16 cellular contexts compared by ENCODE assay signal in genomic region chr20:53840462-53841000, GRCh38.
DNase-seq lines count a peak whose midpoint lies in the region; ATAC-seq and TF ChIP-seq lines count a peak whose summit lies in the region.
"Had no signal": no experiment of that assay in that cellular context is flagged by ENCODE, and none has a peak within 500 bp of the region (broad histone marks: within the 10 kb centered on the region; RNA-seq: fewer than 3 reads in every experiment).

No MANE protein-coding gene starts in this region.

- CTCF ChIA-PET in mammary epithelial cell (lab: Charles Lee; ENCODE audit: low non-redundant PET): no interaction called here

- H3K4me2 ChIP-seq in mammary epithelial cell (ENCODE audit: insufficient read depth, low read depth, low read length): no peak overlapping the region

- BruUV-seq in mammary epithelial cell (replicated peaks; lab: Mats Ljungman, UMichigan): no TSS peak

- H3K4me1 ChIP-seq in mammary epithelial cell (ENCODE audit: insufficient read depth, low read length) (peaks cover 8% of the 10 kb centered on the region), breast epithelium (no peaks in the 10 kb centered on the region)
- H3K4me1 ChIP-seq: uterus had no signal

- H3K4me3 ChIP-seq in mammary epithelial cell (replicated peaks in 1 of 3; ENCODE audit: insufficient read depth in 1 of 3, low read depth in 2 of 3, low read length in 3 of 3) (no peak overlapping the region), breast epithelium (no peak overlapping the region)
- H3K4me3 ChIP-seq: uterus had no signal

- peaks cover 72% of the 10 kb centered on the region for H3K4me1 Mint-ChIP-seq in activated naive CD8-positive, alpha-beta T cell treated with anti-CD3 and anti-CD28 coated beads for 36 hours
- H3K4me1 Mint-ChIP-seq in stimulated activated naive CD8-positive, alpha-beta T cell treated with anti-CD3 and anti-CD28 coated beads, Interleukin-15, amount 100 ng/mL, for 72 hours: peaks cover 87% of the 10 kb centered on the region

- H2AFZ ChIP-seq in mammary epithelial cell (ENCODE audit: low read depth, low read length): peak overlapping the region; percentile 11

- in situ Hi-C loops in mammary epithelial cell (cut with MboI; ENCODE audit: low sequenced_read_pairs in 2 of 2): no loop called here

- no peaks in the 10 kb centered on the region for H4K20me1 ChIP-seq in mammary epithelial cell (ENCODE audit: insufficient read depth, low read length)

- H3K27ac ChIP-seq in mammary epithelial cell (ENCODE audit: insufficient read depth, low read depth, low read length) (no peak overlapping the region), breast epithelium (no peak overlapping the region)
- H3K27ac ChIP-seq: uterus had no signal

- ATAC-seq in stimulated activated naive CD8-positive, alpha-beta T cell treated with anti-CD3 and anti-CD28 coated beads, Interleukin-15, amount 100 ng/mL, for 72 hours: peak; percentile 29
- ATAC-seq in HG02798 (IDR thresholded peaks at IDR 0.05; ENCODE audit: poor library complexity, unreplicated experiment): no peak

- H3K27me3 Mint-ChIP-seq in activated naive CD8-positive, alpha-beta T cell treated with anti-CD3 and anti-CD28 coated beads for 36 hours: no peaks in the 10 kb centered on the region
- no peaks in the 10 kb centered on the region for H3K27me3 Mint-ChIP-seq in stimulated activated naive CD8-positive, alpha-beta T cell treated with anti-CD3 and anti-CD28 coated beads, Interleukin-15, amount 100 ng/mL, for 72 hours

- no peak overlapping the region for H3K9ac ChIP-seq in mammary epithelial cell (ENCODE audit: insufficient read depth, low read length)

- peak overlapping the region; percentile 90 for H3K27ac Mint-ChIP-seq in activated naive CD8-positive, alpha-beta T cell treated with anti-CD3 and anti-CD28 coated beads for 36 hours
- peak overlapping the region; percentile 57 to 63 for H3K27ac Mint-ChIP-seq in stimulated activated naive CD8-positive, alpha-beta T cell treated with anti-CD3 and anti-CD28 coated beads, Interleukin-15, amount 100 ng/mL, for 72 hours

- DNase-seq in mammary epithelial cell (no peak), breast epithelium (ENCODE audit: low spot score in 2 of 2) (no peak), NCI-H82 treated with DMSO at 0.1 percent for 48 hours (lab: John Stamatoyannopoulos, UW; ENCODE audit: unreplicated experiment) (peak; percentile 16), NCI-H146 (lab: John Stamatoyannopoulos, UW) (no peak), erythroblast (lab: John Stamatoyannopoulos, UW) (no peak)
- no peak for DNase-seq in activated naive CD8-positive, alpha-beta T cell treated with anti-CD3 and anti-CD28 coated beads for 36 hours
- no peak for DNase-seq in stimulated activated naive CD8-positive, alpha-beta T cell treated with anti-CD3 and anti-CD28 coated beads, Interleukin-15, amount 100 ng/mL, for 72 hours
- DNase-seq: activated CD8-positive, alpha-beta memory T cell treated with anti-CD3 and anti-CD28 coated beads, Interleukin-2, amount 50 U/mL, for 48 hours; anterior cingulate cortex; glutamatergic neuron; H7; kidney; NCI-H345; stimulated activated naive CD4-positive, alpha-beta T cell treated with Interleukin-2 at 50 U/mL for 16 hours; uterus had no signal

- peaks cover 7% of the 10 kb centered on the region for H3K9me3 Mint-ChIP-seq in activated naive CD8-positive, alpha-beta T cell treated with anti-CD3 and anti-CD28 coated beads for 36 hours
- peaks cover 0 to 8% of the 10 kb centered on the region in 2 donors for H3K9me3 Mint-ChIP-seq in stimulated activated naive CD8-positive, alpha-beta T cell treated with anti-CD3 and anti-CD28 coated beads, Interleukin-15, amount 100 ng/mL, for 72 hours

- H3K9me3 ChIP-seq in mammary epithelial cell (replicated peaks; ENCODE audit: insufficient read depth, low read length): no peaks in the 10 kb centered on the region
- no peaks in the 10 kb centered on the region for H3K9me3 ChIP-seq in breast epithelium
- H3K9me3 ChIP-seq: uterus had no signal

- H3K4me3 Mint-ChIP-seq in activated naive CD8-positive, alpha-beta T cell treated with anti-CD3 and anti-CD28 coated beads for 36 hours: no peak overlapping the region
- peak overlapping the region; percentile 37 to 70 for H3K4me3 Mint-ChIP-seq in stimulated activated naive CD8-positive, alpha-beta T cell treated with anti-CD3 and anti-CD28 coated beads, Interleukin-15, amount 100 ng/mL, for 72 hours

- H3K36me3 ChIP-seq in mammary epithelial cell (ENCODE audit: insufficient read depth, low read length) (no peaks in the 10 kb centered on the region), breast epithelium (no peaks in the 10 kb centered on the region)
- H3K36me3 ChIP-seq: uterus had no signal

- no peak for TF ChIP-seq CTCF in mammary epithelial cell (conservative IDR thresholded peaks at IDR 0.05 in 1 of 2, IDR thresholded peaks at IDR 0.05 in 1 of 2; ENCODE audit: extremely low read depth in 1 of 2, insufficient read depth in 1 of 2, low read depth in 1 of 2, low read length in 2 of 2)
- no peak for TF ChIP-seq CTCF in breast epithelium (IDR thresholded peaks at IDR 0.05)

- no peak for TF ChIP-seq POLR2A in breast epithelium (IDR thresholded peaks at IDR 0.05)
- no peak for TF ChIP-seq POLR2A in erythroblast (IDR thresholded peaks at IDR 0.05; ENCODE audit: low read length)

- H3K79me2 ChIP-seq in mammary epithelial cell (ENCODE audit: insufficient read depth, low read length): no peaks in the 10 kb centered on the region

- dilution Hi-C loops in mammary epithelial cell (cut with HindIII; ENCODE audit: low sequenced_read_pairs): no loop called here

- intact Hi-C loops in mammary epithelial cell (cut with micrococcal nuclease): no loop called here
- intact Hi-C loops in breast epithelium (cut with DNase I; ENCODE audit: low total_unique reads): no loop called here

- peaks cover 4% of the 10 kb centered on the region for H3K36me3 Mint-ChIP-seq in activated naive CD8-positive, alpha-beta T cell treated with anti-CD3 and anti-CD28 coated beads for 36 hours

- no peaks in the 10 kb centered on the region for H3K27me3 ChIP-seq in mammary epithelial cell (ENCODE audit: insufficient read depth, low read length)
- H3K27me3 ChIP-seq in breast epithelium: no peaks in the 10 kb centered on the region
- H3K27me3 ChIP-seq: uterus had no signal
